In the genomic region with DNA sequence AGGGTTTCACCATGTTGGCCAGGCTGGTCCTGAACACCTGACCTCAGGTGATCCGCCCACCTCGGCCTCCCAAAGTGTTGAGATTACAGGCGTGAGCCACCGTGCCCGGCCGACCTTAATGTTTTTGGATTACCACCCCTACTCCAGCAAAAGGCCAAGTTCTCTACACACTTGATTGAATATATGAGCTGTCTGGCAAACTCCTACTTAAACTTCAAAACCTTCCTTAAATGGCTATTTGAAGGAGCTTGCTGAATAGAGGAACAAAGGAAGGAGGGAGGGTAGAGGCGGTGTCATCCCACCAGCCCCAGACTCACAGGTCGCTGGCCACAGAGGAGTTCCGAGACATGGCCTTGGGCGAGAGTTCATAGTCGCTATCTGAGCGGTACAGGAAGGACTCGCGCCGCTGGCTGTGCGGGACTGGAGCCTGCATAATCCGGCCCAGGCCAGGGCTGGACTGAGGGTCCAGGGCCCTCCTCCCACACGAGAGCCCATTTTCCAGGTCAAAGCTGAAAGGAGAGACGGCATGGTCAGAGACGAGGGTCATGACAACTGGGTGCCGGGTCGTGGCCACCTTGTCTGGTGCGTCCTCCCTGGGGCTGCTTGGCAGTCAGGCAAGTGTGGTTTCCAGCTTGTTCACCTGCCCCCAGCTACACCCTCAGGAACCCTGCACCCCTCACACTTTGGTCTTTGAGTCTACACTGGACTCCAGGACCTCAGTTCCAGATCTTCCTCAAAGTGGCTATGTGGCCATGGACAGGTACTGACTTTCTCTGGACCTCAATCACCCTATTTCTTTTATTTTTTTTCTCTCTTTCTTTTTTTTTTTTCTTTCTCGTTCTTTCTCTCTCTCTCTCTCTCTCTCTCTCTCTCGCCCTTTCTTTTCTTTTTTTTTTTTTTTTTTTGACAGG, we compare ENCODE assay signal across 1 cellular context.
TF ChIP-seq lines count a peak whose summit lies in the region.

No MANE protein-coding gene starts in this region.

TF ChIP-seq in GM23338, 12 proteins besides CTCF, POLR2A, EP300 and RAD21 (continued from another document):
- no peak for TF ChIP-seq ETS1 (IDR thresholded peaks at IDR 0.05)
